Comparison of ENCODE assay signal across 10 cellular contexts in the genomic region with DNA sequence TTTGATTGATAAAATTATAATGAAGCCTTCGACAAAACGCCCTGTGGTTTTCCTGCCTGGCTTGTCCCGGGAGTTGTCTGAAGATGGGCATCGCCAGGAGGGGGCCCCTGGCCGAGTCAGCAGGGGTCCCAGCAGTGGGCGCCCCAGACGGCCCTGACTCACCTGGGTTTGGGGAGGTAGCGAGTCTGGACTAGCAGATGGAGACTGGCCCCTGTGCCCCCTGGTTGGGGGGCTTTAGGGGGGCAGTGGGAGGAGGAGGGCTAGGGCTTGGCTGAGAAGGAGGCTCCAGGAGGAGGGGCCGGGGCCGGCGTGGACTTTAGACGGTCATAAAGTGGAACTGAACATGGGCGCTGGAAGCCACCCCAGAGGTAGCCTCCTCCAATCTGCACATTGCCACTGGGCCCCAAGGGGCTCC. TPM values are rescaled to one million over a fixed set of nuclear protein-coding genes. Genes with fewer than 3 reads are reported as not detected.
DNase-seq lines count a peak whose midpoint lies in the region; ATAC-seq, FAIRE-seq and TF ChIP-seq lines count a peak whose summit lies in the region.
"Had no signal": no experiment of that assay in that cellular context is flagged by ENCODE, and none has a peak within 500 bp of the region (broad histone marks: within the 10 kb centered on the region; RNA-seq: fewer than 3 reads in every experiment).

No MANE protein-coding gene starts in this region.

- H3K79me2 ChIP-seq in OCI-LY3 (ENCODE audit: low read length) (no peaks in the 10 kb centered on the region), neural cell (replicated peaks; ENCODE audit: insufficient read depth, low read length) (no peaks in the 10 kb centered on the region)

- POLR2A ChIA-PET in CD4-positive, alpha-beta memory T cell (lab: Charles Lee; ENCODE audit: partially characterized antibody) = no interaction called here

- no peak overlapping the region for H3K4me3 ChIP-seq in CD4-positive, alpha-beta memory T cell (ENCODE audit: low read length in 2 of 2)
- peak overlapping the region; percentile 76 for H3K4me3 ChIP-seq in OCI-LY3 (ENCODE audit: low read length)
- peak overlapping the region; percentile 60 for H3K4me3 ChIP-seq in bronchial epithelial cell (ENCODE audit: low read depth, low read length)
- H3K4me3 ChIP-seq in neural cell (ENCODE audit: low read length) = peak overlapping the region; percentile 64

- peaks cover 43% of the 10 kb centered on the region for H3K4me1 ChIP-seq in CD4-positive, alpha-beta memory T cell (ENCODE audit: insufficient read depth, low read length)
- peaks cover 22% of the 10 kb centered on the region for H3K4me1 ChIP-seq in OCI-LY3 (ENCODE audit: low read length)

- ATAC-seq in GM21737 (IDR thresholded peaks at IDR 0.05; ENCODE audit: unreplicated experiment) (no peak), GM21576 (IDR thresholded peaks at IDR 0.05; ENCODE audit: unreplicated experiment) (no peak)

- no peaks in the 10 kb centered on the region for H3K36me3 ChIP-seq in CD4-positive, alpha-beta memory T cell (ENCODE audit: insufficient read depth, low read length)
- H3K36me3 ChIP-seq in OCI-LY3 (replicated peaks; ENCODE audit: low read depth, low read length) (no peaks in the 10 kb centered on the region), bronchial epithelial cell (ENCODE audit: control insufficient read depth, insufficient read depth, low read length) (no peaks in the 10 kb centered on the region), neural cell (ENCODE audit: insufficient read depth, low read length) (no peaks in the 10 kb centered on the region)

- peak overlapping the region; percentile 67 to 90 (median 78) for H3K4me3 Mint-ChIP-seq in CD4-positive, alpha-beta memory T cell

- no peaks in the 10 kb centered on the region for H3F3A ChIP-seq in neural cell (ENCODE audit: insufficient read depth, low read length, poor library complexity, severe bottlenecking)

- peaks cover 30 to 66% (median 42%) of the 10 kb centered on the region in 4 donors for H3K4me1 Mint-ChIP-seq in CD4-positive, alpha-beta memory T cell

- no peaks in the 10 kb centered on the region for H3K9me3 Mint-ChIP-seq in CD4-positive, alpha-beta memory T cell

- no peak overlapping the region for H3K27ac ChIP-seq in CD4-positive, alpha-beta memory T cell (ENCODE audit: low read depth, low read length)
- H3K27ac ChIP-seq in OCI-LY3 (ENCODE audit: low read length) (no peak overlapping the region), neural cell (ENCODE audit: low read length) (no peak overlapping the region)

- H3K27me3 ChIP-seq in CD4-positive, alpha-beta memory T cell (ENCODE audit: insufficient read depth, low read length) = no peaks in the 10 kb centered on the region
- H3K27me3 ChIP-seq in OCI-LY3 (ENCODE audit: low read depth, low read length) (peaks cover 24% of the 10 kb centered on the region), bronchial epithelial cell (ENCODE audit: control insufficient read depth, insufficient read depth, low read length) (no peaks in the 10 kb centered on the region), neural cell (ENCODE audit: insufficient read depth, low read depth, low read length) (peaks cover 17% of the 10 kb centered on the region)

- FAIRE-seq in bronchial epithelial cell (lab: Jason Lieb, UNC) = no peak

- H3K36me3 Mint-ChIP-seq in CD4-positive, alpha-beta memory T cell = no peaks in the 10 kb centered on the region

- TF ChIP-seq CTCF in OCI-LY3 (IDR thresholded peaks at IDR 0.05; ENCODE audit: low read depth, low read length) = no peak
- TF ChIP-seq CTCF in bronchial epithelial cell (IDR thresholded peaks at IDR 0.05; ENCODE audit: insufficient read depth, low read length, severe bottlenecking) = no peak
- no peak for TF ChIP-seq CTCF in neural cell (IDR thresholded peaks at IDR 0.05; ENCODE audit: poor library complexity, severe bottlenecking)

- H3K9ac ChIP-seq in OCI-LY3 (ENCODE audit: low read length) (peak overlapping the region; percentile 49; the same call in 1 of the 2 replicates), neural cell (ENCODE audit: low read length) (no peak overlapping the region)

- H3K4me2 ChIP-seq in OCI-LY3 (ENCODE audit: low read length) (peak overlapping the region; percentile 83), neural cell (ENCODE audit: low read length) (no peak overlapping the region)

- H4K20me1 ChIP-seq in OCI-LY3 (ENCODE audit: insufficient read depth, low read length) (no peaks in the 10 kb centered on the region), neural cell (ENCODE audit: insufficient read depth) (no peaks in the 10 kb centered on the region)

- intact Hi-C loops in CD4-positive, alpha-beta memory T cell (cut with micrococcal nuclease) = loop anchor here (1.0 to 5.0 kb wide), 2 partner anchors 50 to 139 kb away; no protein-coding TSS in a partner anchor

- H3K9me2 ChIP-seq in neural cell (ENCODE audit: insufficient read depth, low read length) = no peaks in the 10 kb centered on the region

- no peak for TF ChIP-seq RAD21 in neural cell (conservative IDR thresholded peaks at IDR 0.05)

- peak overlapping the region; percentile 44; the same call in 1 of the 2 replicates for H2AFZ ChIP-seq in OCI-LY3 (ENCODE audit: low read depth, low read length)
- no peak overlapping the region for H2AFZ ChIP-seq in neural cell (ENCODE audit: low read depth, low read length)

- peak overlapping the region in 1 of 7 donors; percentile 45 for H3K27ac Mint-ChIP-seq in CD4-positive, alpha-beta memory T cell

- H3K9me3 ChIP-seq in CD4-positive, alpha-beta memory T cell (ENCODE audit: control insufficient read depth in 1 of 2, low read length in 2 of 2) = no peaks in the 10 kb centered on the region
- H3K9me3 ChIP-seq in OCI-LY3 (ENCODE audit: insufficient read depth, low read length) (no peaks in the 10 kb centered on the region), neural cell (ENCODE audit: low read length) (no peaks in the 10 kb centered on the region)
- H3K9me3 ChIP-seq: body of pancreas had no signal

- TF ChIP-seq EP300 in neural cell (conservative IDR thresholded peaks at IDR 0.05; ENCODE audit: poor library complexity, severe bottlenecking) = no peak

- peaks cover 2 to 8% of the 10 kb centered on the region in 2 donors for H3K27me3 Mint-ChIP-seq in CD4-positive, alpha-beta memory T cell

- peak in 1 of 5 donors; percentile 29 for DNase-seq in CD4-positive, alpha-beta memory T cell
- DNase-seq in bronchial epithelial cell (ENCODE audit: low read depth) (no peak), RPMI8226 (no peak), superior temporal gyrus (ENCODE audit: extremely low spot score) (no peak)
- DNase-seq: SIG-M5 had no signal

- CTCF ChIA-PET in CD4-positive, alpha-beta memory T cell (lab: Charles Lee; ENCODE audit: partially characterized antibody) = interaction anchor here (0.5 to 1.5 kb wide), 4 partner anchors 8 to 675 kb away, joined by 3 to 6 read pairs (median 3); no protein-coding TSS in a partner anchor

TF ChIP-seq in neural cell, 6 proteins besides CTCF, POLR2A, EP300 and RAD21:
- TF ChIP-seq EZH2 (IDR thresholded peaks at IDR 0.05; ENCODE audit: borderline replicate concordance, insufficient read depth, low read length, poor library complexity, severe bottlenecking) (no peak), MXI1 (conservative IDR thresholded peaks at IDR 0.05; ENCODE audit: poor library complexity, severe bottlenecking) (no peak), SMC3 (conservative IDR thresholded peaks at IDR 0.05; ENCODE audit: poor library complexity) (no peak), TAF1 (IDR thresholded peaks at IDR 0.05; ENCODE audit: low read depth) (no peak), POLR2AphosphoS5 (IDR thresholded peaks at IDR 0.05) (no peak)
- TF ChIP-seq, protein P1, sequence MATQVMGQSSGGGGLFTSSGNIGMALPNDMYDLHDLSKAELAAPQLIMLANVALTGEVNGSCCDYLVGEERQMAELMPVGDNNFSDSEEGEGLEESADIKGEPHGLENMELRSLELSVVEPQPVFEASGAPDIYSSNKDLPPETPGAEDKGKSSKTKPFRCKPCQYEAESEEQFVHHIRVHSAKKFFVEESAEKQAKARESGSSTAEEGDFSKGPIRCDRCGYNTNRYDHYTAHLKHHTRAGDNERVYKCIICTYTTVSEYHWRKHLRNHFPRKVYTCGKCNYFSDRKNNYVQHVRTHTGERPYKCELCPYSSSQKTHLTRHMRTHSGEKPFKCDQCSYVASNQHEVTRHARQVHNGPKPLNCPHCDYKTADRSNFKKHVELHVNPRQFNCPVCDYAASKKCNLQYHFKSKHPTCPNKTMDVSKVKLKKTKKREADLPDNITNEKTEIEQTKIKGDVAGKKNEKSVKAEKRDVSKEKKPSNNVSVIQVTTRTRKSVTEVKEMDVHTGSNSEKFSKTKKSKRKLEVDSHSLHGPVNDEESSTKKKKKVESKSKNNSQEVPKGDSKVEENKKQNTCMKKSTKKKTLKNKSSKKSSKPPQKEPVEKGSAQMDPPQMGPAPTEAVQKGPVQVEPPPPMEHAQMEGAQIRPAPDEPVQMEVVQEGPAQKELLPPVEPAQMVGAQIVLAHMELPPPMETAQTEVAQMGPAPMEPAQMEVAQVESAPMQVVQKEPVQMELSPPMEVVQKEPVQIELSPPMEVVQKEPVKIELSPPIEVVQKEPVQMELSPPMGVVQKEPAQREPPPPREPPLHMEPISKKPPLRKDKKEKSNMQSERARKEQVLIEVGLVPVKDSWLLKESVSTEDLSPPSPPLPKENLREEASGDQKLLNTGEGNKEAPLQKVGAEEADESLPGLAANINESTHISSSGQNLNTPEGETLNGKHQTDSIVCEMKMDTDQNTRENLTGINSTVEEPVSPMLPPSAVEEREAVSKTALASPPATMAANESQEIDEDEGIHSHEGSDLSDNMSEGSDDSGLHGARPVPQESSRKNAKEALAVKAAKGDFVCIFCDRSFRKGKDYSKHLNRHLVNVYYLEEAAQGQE (IDR thresholded peaks at IDR 0.05; ENCODE audit: borderline replicate concordance) = no peak

RNA-seq across cellular contexts. Expression of gene LIF, which starts 0.4 kb away (rescaled TPM):
- total RNA-seq in CD4-positive, alpha-beta memory T cell = under 1 TPM; 0.26 to 0.58 TPM
- polyA plus RNA-seq in CD4-positive, alpha-beta memory T cell = not detected
- total RNA-seq in bronchial epithelial cell = under 0.01 and 0.26 TPM in 2 replicates
- polyA plus RNA-seq in neural cell = 0.05 TPM in 1 of 2 replicates, not detected in the other
- 0.12 and 0.24 TPM in 2 replicates for polyA minus RNA-seq in neural cell

RNA-seq across cellular contexts. Expression of gene OSM, which starts 19.7 kb away (rescaled TPM):
- total RNA-seq in CD4-positive, alpha-beta memory T cell = 1 to 10 TPM; 1.1 to 1.6 TPM
- 100 to 1,000 TPM in 1 of 2 donors, 10 to 100 TPM in 1; 23.7 to 103 TPM for polyA plus RNA-seq in CD4-positive, alpha-beta memory T cell
- not detected in 2 replicates for total RNA-seq in bronchial epithelial cell
- polyA plus RNA-seq in neural cell = not detected in 2 replicates
- polyA minus RNA-seq in neural cell = not detected in 2 replicates
- total RNA-seq: body of pancreas had no signal

RNA-seq across cellular contexts. Expression of gene CASTOR1, which starts 42.3 kb away (rescaled TPM):
- total RNA-seq in CD4-positive, alpha-beta memory T cell = 10 to 100 TPM; 13.7 to 14.9 TPM
- polyA plus RNA-seq in CD4-positive, alpha-beta memory T cell = 10 to 100 TPM; 11.3 to 17.5 TPM
- 2.4 and 7.0 TPM in 2 replicates for total RNA-seq in bronchial epithelial cell
- 2.2 and 8.5 TPM in 2 replicates for polyA plus RNA-seq in neural cell
- polyA minus RNA-seq in neural cell = 0.81 TPM in 1 of 2 replicates, not detected in the other

Comparison
In these comparisons a context has a peak if more than half of its experiments do, and no peak if none do; other contexts are left out.
1. H3K4me3 ChIP-seq: peak in OCI-LY3 (single experiment), bronchial epithelial cell (single experiment) and neural cell (single experiment); none in CD4-positive, alpha-beta memory T cell (0 of 2).